Comparison of ENCODE assay signal across 1 cellular context in the genomic region with DNA sequence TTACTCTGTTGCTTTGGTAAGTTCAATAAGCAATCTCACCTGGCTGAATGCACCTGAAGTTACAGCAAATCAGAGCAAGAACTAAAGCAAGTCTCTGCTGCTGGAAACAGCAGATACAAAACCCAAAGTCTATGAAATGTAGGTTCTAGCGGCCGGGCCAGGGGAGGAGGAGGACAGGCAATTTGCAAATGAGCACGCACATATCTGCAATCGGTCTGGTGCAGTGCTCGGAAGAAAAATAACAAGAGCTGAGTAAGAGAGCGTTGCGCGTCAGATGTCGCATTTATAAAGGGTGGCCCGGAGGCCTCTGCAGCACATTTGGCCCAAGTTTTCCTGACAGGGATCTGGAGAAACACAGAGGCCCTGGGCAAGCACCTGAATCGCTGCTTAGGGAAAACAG.
TF ChIP-seq lines count a peak whose summit lies in the region.

No MANE protein-coding gene starts in this region.

TF ChIP-seq in WTC11, 78 proteins besides CTCF, POLR2A, EP300 and RAD21 (continued from another document):
- TF ChIP-seq, protein P1, sequence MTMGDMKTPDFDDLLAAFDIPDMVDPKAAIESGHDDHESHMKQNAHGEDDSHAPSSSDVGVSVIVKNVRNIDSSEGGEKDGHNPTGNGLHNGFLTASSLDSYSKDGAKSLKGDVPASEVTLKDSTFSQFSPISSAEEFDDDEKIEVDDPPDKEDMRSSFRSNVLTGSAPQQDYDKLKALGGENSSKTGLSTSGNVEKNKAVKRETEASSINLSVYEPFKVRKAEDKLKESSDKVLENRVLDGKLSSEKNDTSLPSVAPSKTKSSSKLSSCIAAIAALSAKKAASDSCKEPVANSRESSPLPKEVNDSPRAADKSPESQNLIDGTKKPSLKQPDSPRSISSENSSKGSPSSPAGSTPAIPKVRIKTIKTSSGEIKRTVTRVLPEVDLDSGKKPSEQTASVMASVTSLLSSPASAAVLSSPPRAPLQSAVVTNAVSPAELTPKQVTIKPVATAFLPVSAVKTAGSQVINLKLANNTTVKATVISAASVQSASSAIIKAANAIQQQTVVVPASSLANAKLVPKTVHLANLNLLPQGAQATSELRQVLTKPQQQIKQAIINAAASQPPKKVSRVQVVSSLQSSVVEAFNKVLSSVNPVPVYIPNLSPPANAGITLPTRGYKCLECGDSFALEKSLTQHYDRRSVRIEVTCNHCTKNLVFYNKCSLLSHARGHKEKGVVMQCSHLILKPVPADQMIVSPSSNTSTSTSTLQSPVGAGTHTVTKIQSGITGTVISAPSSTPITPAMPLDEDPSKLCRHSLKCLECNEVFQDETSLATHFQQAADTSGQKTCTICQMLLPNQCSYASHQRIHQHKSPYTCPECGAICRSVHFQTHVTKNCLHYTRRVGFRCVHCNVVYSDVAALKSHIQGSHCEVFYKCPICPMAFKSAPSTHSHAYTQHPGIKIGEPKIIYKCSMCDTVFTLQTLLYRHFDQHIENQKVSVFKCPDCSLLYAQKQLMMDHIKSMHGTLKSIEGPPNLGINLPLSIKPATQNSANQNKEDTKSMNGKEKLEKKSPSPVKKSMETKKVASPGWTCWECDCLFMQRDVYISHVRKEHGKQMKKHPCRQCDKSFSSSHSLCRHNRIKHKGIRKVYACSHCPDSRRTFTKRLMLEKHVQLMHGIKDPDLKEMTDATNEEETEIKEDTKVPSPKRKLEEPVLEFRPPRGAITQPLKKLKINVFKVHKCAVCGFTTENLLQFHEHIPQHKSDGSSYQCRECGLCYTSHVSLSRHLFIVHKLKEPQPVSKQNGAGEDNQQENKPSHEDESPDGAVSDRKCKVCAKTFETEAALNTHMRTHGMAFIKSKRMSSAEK (CRISPR knock-in tag; IDR thresholded peaks at IDR 0.05; ENCODE audit: borderline replicate concordance) = no peak
